Comparison of ENCODE assay signal across 9 cellular contexts in the genomic region with DNA sequence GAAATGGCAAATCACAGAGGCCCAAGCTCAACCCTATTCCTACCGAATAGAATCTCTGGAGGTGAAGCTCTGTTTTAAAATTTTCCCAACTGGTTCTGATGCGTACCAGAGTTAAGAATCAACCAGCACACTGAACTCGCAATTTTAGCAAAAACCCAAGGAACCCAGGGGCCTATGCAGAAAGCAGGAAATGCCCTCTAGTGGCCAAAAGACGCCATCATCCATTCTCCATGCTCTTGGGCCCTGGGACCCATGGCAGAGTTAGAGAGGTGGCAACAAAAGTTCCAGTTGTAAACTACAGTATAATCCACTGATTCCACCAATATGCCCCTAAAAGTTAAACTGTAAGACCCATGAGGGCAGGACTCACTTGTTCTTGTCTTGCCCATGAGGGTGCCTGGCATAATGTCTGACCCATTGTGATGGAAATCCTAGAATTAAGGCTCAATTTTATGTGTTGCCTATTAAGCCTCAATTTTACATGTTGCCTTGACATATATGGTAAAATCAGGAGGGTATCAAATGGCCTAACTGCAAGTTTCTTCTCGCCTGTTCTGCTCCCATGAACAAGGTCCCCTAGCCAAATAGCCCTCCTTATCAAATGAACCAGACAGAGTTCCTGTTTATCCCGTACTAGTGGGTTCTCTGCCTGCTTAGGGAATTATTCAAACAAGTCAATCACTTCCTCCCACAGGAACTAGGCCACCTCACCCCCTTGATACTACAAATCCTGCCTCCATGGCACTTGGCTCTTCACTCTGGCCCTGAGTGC.
DNase-seq lines count a peak whose midpoint lies in the region; ATAC-seq, FAIRE-seq and TF ChIP-seq lines count a peak whose summit lies in the region.
"Had no signal": no experiment of that assay in that cellular context is flagged by ENCODE, and none has a peak within 500 bp of the region (broad histone marks: within the 10 kb centered on the region; RNA-seq: fewer than 3 reads in every experiment).

No MANE protein-coding gene starts in this region.

- no peak overlapping the region for H3K4me3 Mint-ChIP-seq in brain

- H3K36me3 Mint-ChIP-seq in brain: no peaks in the 10 kb centered on the region

- H3K27ac Mint-ChIP-seq in brain: peak overlapping the region in 1 of 5 experiments; percentile 4

- FAIRE-seq in TTC549 (lab: Jason Lieb, UNC): peak; percentile 25
- FAIRE-seq: A204.1 had no signal

- peak; percentile 77 to 88 for TF ChIP-seq CTCF in brain (conservative IDR thresholded peaks at IDR 0.05)

- H3K9me3 Mint-ChIP-seq in brain: no peaks in the 10 kb centered on the region

- DNase-seq in DMS 273 (lab: John Stamatoyannopoulos, UW; ENCODE audit: unreplicated experiment) (peak; percentile 77), DMS 273 treated with DMSO at 0.1 percent for 48 hours (lab: John Stamatoyannopoulos, UW) (no peak), NCI-H1436 treated with DMSO at 0.1 percent for 48 hours (lab: John Stamatoyannopoulos, UW) (peak; percentile 15), inferior parietal cortex (ENCODE audit: extremely low spot score) (peak; percentile 90)
- peak; percentile 41 to 49 for DNase-seq in stimulated activated CD4-positive, alpha-beta T cell treated with anti-CD3 and anti-CD28 coated beads, Interleukin-15, amount 100 ng/mL, for 48 hours (ENCODE audit: low read depth in 2 of 2)

- H3K27me3 Mint-ChIP-seq in brain: no peaks in the 10 kb centered on the region

- no peaks in the 10 kb centered on the region for H3K4me1 Mint-ChIP-seq in brain

- peak; percentile 81 for ATAC-seq in HG02759 (IDR thresholded peaks at IDR 0.05; ENCODE audit: unreplicated experiment)
